ENCODE assay signal across 17 cellular contexts in genomic region chr6:158061709-158062461, GRCh38.
DNase-seq lines count a peak whose midpoint lies in the region; ATAC-seq, FAIRE-seq and TF ChIP-seq lines count a peak whose summit lies in the region.
"Had no signal": no experiment of that assay in that cellular context is flagged by ENCODE, and none has a peak within 500 bp of the region (broad histone marks: within the 10 kb centered on the region; RNA-seq: fewer than 3 reads in every experiment).

No MANE protein-coding gene starts in this region.

- DNase-seq in HFFc6 (no peak), coronary artery (ENCODE audit: low spot score) (peak; percentile 72), pancreas (no peak), GM19239 (ENCODE audit: insufficient read length, low spot score) (no peak), GF-D8 (lab: John Stamatoyannopoulos, UW) (no peak), inferior parietal cortex (ENCODE audit: extremely low spot score) (no peak)
- no peak for DNase-seq in activated CD4-positive, CD25-positive, alpha-beta regulatory T cell (lab: John Stamatoyannopoulos, UW)
- DNase-seq: activated effector memory CD4-positive, alpha-beta T cell treated with Interleukin-2 at 50 U/mL for 16 hours; Karpas-422; stimulated activated naive CD4-positive, alpha-beta T cell treated with Interleukin-2 at 50 U/mL for 16 hours had no signal

- H3K4me3 Mint-ChIP-seq in HFFc6: no peak overlapping the region
- H3K4me3 Mint-ChIP-seq: dendritic cell treated with granulocyte-macrophage colony-stimulating factor and Interleukin-4, amounts not matched to agents 40 ng/mL and 50 ng/mL, for 4 days had no signal

- TF ChIP-seq CTCF in HFFc6 (IDR thresholded peaks at IDR 0.05) (no peak), coronary artery (IDR thresholded peaks at IDR 0.05) (no peak), pancreas (IDR thresholded peaks at IDR 0.05) (no peak)

- peak overlapping the region; percentile 97 for H3K27ac ChIP-seq in ACC112 (ENCODE audit: low read depth, low read length)
- peak overlapping the region; percentile 87 to 91 for H3K27ac ChIP-seq in coronary artery
- peak overlapping the region; percentile 71 to 93 (median 86) for H3K27ac ChIP-seq in pancreas
- H3K27ac ChIP-seq: hepatocyte, WERI-Rb-1 had no signal

- peaks cover 6% of the 10 kb centered on the region for H3K79me2 ChIP-seq in ACC112 (ENCODE audit: control insufficient read depth, insufficient read depth, low read length, unreplicated experiment)
- H3K79me2 ChIP-seq: hepatocyte, parathyroid adenoma had no signal

- peaks cover 53% of the 10 kb centered on the region for H3K4me1 Mint-ChIP-seq in HFFc6 (ENCODE audit: low read depth)

- H3K36me3 Mint-ChIP-seq in HFFc6 (ENCODE audit: low read depth): peaks cover 49% of the 10 kb centered on the region

- H3K9me3 Mint-ChIP-seq in HFFc6: no peaks in the 10 kb centered on the region
- H3K9me3 Mint-ChIP-seq: dendritic cell treated with granulocyte-macrophage colony-stimulating factor and Interleukin-4, amounts not matched to agents 40 ng/mL and 50 ng/mL, for 4 days had no signal

- H3K27ac Mint-ChIP-seq in HFFc6: peak overlapping the region; percentile 100
- H3K27ac Mint-ChIP-seq: dendritic cell treated with granulocyte-macrophage colony-stimulating factor and Interleukin-4, amounts not matched to agents 40 ng/mL and 50 ng/mL, for 4 days had no signal

- 91 to 94% methylated on average over 29 of the region's 29 CpGs for WGBS in pancreas, 2 donors

- intact Hi-C loops in pancreas (cut with DNase I): loop anchor here in 2 of 3 donors (10.0 kb wide), 3 partner anchors 67 to 307 kb away; no protein-coding TSS in a partner anchor

- H3K27me3 Mint-ChIP-seq in HFFc6 (ENCODE audit: insufficient read depth): no peaks in the 10 kb centered on the region; the same call in 1 of the 2 replicates

- peaks cover 50% of the 10 kb centered on the region for H3K4me1 ChIP-seq in ACC112 (ENCODE audit: control insufficient read depth, insufficient read depth, low read length, unreplicated experiment)
- H3K4me1 ChIP-seq in pancreas: peaks cover 6 to 16% (median 11%) of the 10 kb centered on the region in 3 donors
- H3K4me1 ChIP-seq: parathyroid adenoma had no signal

- H3K9me3 ChIP-seq in pancreas: no peaks in the 10 kb centered on the region

- H3K36me3 ChIP-seq in ACC112 (ENCODE audit: insufficient read depth, low read length): peaks cover 5% of the 10 kb centered on the region; the same call in 1 of the 2 replicates
- peaks cover 3 to 19% (median 4%) of the 10 kb centered on the region in 3 donors for H3K36me3 ChIP-seq in pancreas

- H3K4me3 ChIP-seq in ACC112 (ENCODE audit: low read depth, low read length): no peak overlapping the region
- H3K4me3 ChIP-seq in coronary artery: no peak overlapping the region
- H3K4me3 ChIP-seq in pancreas: no peak overlapping the region
- H3K4me3 ChIP-seq: hepatocyte, smooth muscle cell had no signal

- no peak for ATAC-seq in pancreas

- H3K27me3 ChIP-seq in ACC112 (ENCODE audit: insufficient read depth, low read length) (no peaks in the 10 kb centered on the region), pancreas (no peaks in the 10 kb centered on the region)
- H3K27me3 ChIP-seq: hepatocyte had no signal

- H2AFZ ChIP-seq in ACC112 (ENCODE audit: low read length, unreplicated experiment): no peak overlapping the region
- H2AFZ ChIP-seq: hepatocyte, parathyroid adenoma had no signal

- FAIRE-seq in pancreas (lab: Jason Lieb, UNC) (no peak), GM19239 (lab: Jason Lieb, UNC) (no peak)
- FAIRE-seq: urothelium cell line had no signal
